In the genomic region with DNA sequence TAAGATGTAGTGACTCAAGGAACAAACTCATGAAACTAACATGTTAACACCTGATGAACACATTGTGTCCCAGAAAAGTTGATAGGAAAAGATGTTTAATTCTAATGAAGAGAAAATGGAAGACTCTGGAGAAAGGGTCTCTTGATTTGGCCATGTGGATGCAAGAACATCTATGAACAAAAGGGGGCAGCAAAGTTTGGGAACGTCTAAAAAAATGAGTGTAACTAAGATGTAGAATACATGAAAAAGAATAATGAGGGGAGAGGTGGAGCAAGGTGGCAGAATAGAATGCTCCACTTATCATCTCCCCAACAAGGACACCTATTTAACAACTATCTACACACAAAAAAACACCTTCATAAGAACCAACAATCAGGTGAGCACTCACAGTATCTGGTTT, we compare ENCODE assay signal across 10 cellular contexts.
DNase-seq lines count a peak whose midpoint lies in the region; ATAC-seq and TF ChIP-seq lines count a peak whose summit lies in the region.
"Had no signal": no experiment of that assay in that cellular context is flagged by ENCODE, and none has a peak within 500 bp of the region (broad histone marks: within the 10 kb centered on the region; RNA-seq: fewer than 3 reads in every experiment).

No MANE protein-coding gene starts in this region.

- H3K27me3 ChIP-seq in OCI-LY3 (ENCODE audit: low read depth, low read length) (no peaks in the 10 kb centered on the region), testis (no peaks in the 10 kb centered on the region)

- no peak overlapping the region for H3K27ac ChIP-seq in OCI-LY3 (ENCODE audit: low read length)
- H3K27ac ChIP-seq in testis = no peak overlapping the region

- H3K4me1 ChIP-seq in OCI-LY3 (ENCODE audit: low read length) (peaks cover 17% of the 10 kb centered on the region), testis (peaks cover 32% of the 10 kb centered on the region)

- no peaks in the 10 kb centered on the region for H3K79me2 ChIP-seq in OCI-LY3 (ENCODE audit: low read length)

- no peaks in the 10 kb centered on the region for H3K36me3 ChIP-seq in OCI-LY3 (replicated peaks; ENCODE audit: low read depth, low read length)
- no peaks in the 10 kb centered on the region for H3K36me3 ChIP-seq in testis (ENCODE audit: low read depth, missing control alignments)

- H3K4me2 ChIP-seq in OCI-LY3 (ENCODE audit: low read length) = peak overlapping the region; percentile 63

- no peak for ATAC-seq in sciatic nerve
- ATAC-seq: effector memory CD8-positive, alpha-beta T cell had no signal

- H3K4me3 ChIP-seq in OCI-LY3 (ENCODE audit: low read length) (peak overlapping the region; percentile 34; the same call in 1 of the 2 replicates), epithelial cell of proximal tubule (ENCODE audit: low read depth, low read length) (no peak overlapping the region), testis (no peak overlapping the region)

- peak overlapping the region; percentile 61 for H2AFZ ChIP-seq in OCI-LY3 (ENCODE audit: low read depth, low read length)

- TF ChIP-seq POLR2A in testis (IDR thresholded peaks at IDR 0.05) = no peak

- no peak overlapping the region for H3K9ac ChIP-seq in OCI-LY3 (ENCODE audit: low read length)

- intact Hi-C loops in testis (cut with DNase I; ENCODE audit: low total_unique reads) (no loop called here), sciatic nerve (cut with DNase I) (no loop called here)

- no peaks in the 10 kb centered on the region; the same call in 1 of the 2 replicates for H3K9me3 ChIP-seq in OCI-LY3 (ENCODE audit: insufficient read depth, low read length)
- no peaks in the 10 kb centered on the region for H3K9me3 ChIP-seq in testis

- WGBS in testis, 2 donors = 29 to 38% methylated on average over 1 of the region's 1 CpG

- DNase-seq in NOMO-1 treated with DMSO at 0.1 percent for 48 hours (lab: John Stamatoyannopoulos, UW; ENCODE audit: unreplicated experiment) = peak; percentile 11
- no peak for DNase-seq in NOMO-1 treated with dmso at 0.1 percent for 144 hours (lab: John Stamatoyannopoulos, UW; ENCODE audit: unreplicated experiment)
- DNase-seq in epithelial cell of proximal tubule (ENCODE audit: low read depth) = no peak
- DNase-seq in testis = no peak
- no peak for DNase-seq in activated T-cell treated with anti-CD3 and anti-CD28 coated beads for 4 hours
- DNase-seq in sciatic nerve (ENCODE audit: low spot score) = no peak
- no peak for DNase-seq in activated effector memory CD4-positive, alpha-beta T cell treated with Interleukin-2 at 50 U/mL for 16 hours
- DNase-seq: effector memory CD8-positive, alpha-beta T cell; naive B cell had no signal

- H4K20me1 ChIP-seq in OCI-LY3 (ENCODE audit: insufficient read depth, low read length) = no peaks in the 10 kb centered on the region

- peak; percentile 60 for TF ChIP-seq CTCF in OCI-LY3 (IDR thresholded peaks at IDR 0.05; ENCODE audit: low read depth, low read length)
- TF ChIP-seq CTCF in epithelial cell of proximal tubule (conservative IDR thresholded peaks at IDR 0.05; ENCODE audit: low read depth, low read length) = peak; percentile 67
- TF ChIP-seq CTCF in testis (IDR thresholded peaks at IDR 0.05) = peak; percentile 10 to 25 (median 24)
